Comparison of ENCODE assay signal across 9 cellular contexts in the genomic region with DNA sequence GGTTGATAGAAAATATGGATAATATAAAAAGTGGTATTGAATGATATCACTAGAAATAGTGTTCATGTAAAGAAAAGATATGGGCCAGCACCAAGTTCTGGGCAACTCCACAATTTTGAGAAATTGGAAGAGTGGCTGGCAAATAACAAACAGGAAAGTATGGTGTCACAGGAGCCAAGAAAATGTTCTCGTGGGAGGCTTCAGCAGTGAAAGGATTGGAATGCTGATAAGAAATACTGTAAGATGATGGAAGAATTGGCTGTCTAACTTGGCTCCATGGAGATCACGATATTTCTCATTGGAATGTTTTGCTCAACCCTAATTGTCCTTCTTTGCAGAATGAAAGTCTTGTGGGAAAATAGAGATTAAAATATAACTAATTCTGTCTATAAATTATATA.
"Had no signal": no experiment of that assay in that cellular context is flagged by ENCODE, and none has a peak within 500 bp of the region (broad histone marks: within the 10 kb centered on the region; RNA-seq: fewer than 3 reads in every experiment).

No MANE protein-coding gene starts in this region.

- H3K4me3 Mint-ChIP-seq: HFFc6, IgD-negative memory B cell had no signal

- H3K9me3 ChIP-seq: HAP-1 had no signal

- H3K27ac ChIP-seq: GM23248, HL-60 had no signal

- H3K36me3 ChIP-seq: HAP-1 had no signal

- H3K4me1 Mint-ChIP-seq: IgD-negative memory B cell had no signal

- H3K27ac Mint-ChIP-seq: HFFc6, IgD-negative memory B cell had no signal

- H3K36me3 Mint-ChIP-seq: IgD-negative memory B cell had no signal

- ATAC-seq: HCT116, HepG2 had no signal

- H3K9ac ChIP-seq: GM23248 had no signal

- DNase-seq: GM23248, GOT3, H7, HFFc6 had no signal

- H3K4me3 ChIP-seq: GM23248, HAP-1 had no signal

- H3K27me3 Mint-ChIP-seq: IgD-negative memory B cell had no signal
